9 cellular contexts compared by ENCODE assay signal in genomic region chr6:89144358-89145041, GRCh38. TPM values are rescaled to one million over a fixed set of nuclear protein-coding genes. Genes with fewer than 3 reads are reported as not detected.
DNase-seq lines count a peak whose midpoint lies in the region; ATAC-seq and TF ChIP-seq lines count a peak whose summit lies in the region.
"Had no signal": no experiment of that assay in that cellular context is flagged by ENCODE, and none has a peak within 500 bp of the region (broad histone marks: within the 10 kb centered on the region; RNA-seq: fewer than 3 reads in every experiment).

No MANE protein-coding gene starts in this region.

- H3K4me1 Mint-ChIP-seq in natural killer cell: peaks cover 14 to 15% of the 10 kb centered on the region in 2 donors

- no peak for TF ChIP-seq POLR2A in vagina (IDR thresholded peaks at IDR 0.05)

- intact Hi-C loops in natural killer cell (cut with micrococcal nuclease) (loop anchor here (1.0 kb wide), 1 partner anchor 65 kb away; no protein-coding TSS in a partner anchor), vagina (cut with DNase I) (no loop called here)

- no peak overlapping the region for H3K4me3 ChIP-seq in vagina

- no peaks in the 10 kb centered on the region for H3K9me3 Mint-ChIP-seq in natural killer cell

- peak overlapping the region; percentile 59 for H3K4me3 Mint-ChIP-seq in natural killer cell

- no peaks in the 10 kb centered on the region for H3K9me3 ChIP-seq in vagina

- TF ChIP-seq CTCF in natural killer cell (IDR thresholded peaks at IDR 0.05) (no peak), vagina (IDR thresholded peaks at IDR 0.05) (no peak)

- H3K36me3 ChIP-seq in vagina: no peaks in the 10 kb centered on the region

- H3K27me3 Mint-ChIP-seq in natural killer cell (ENCODE audit: low read depth in 2 of 2): no peaks in the 10 kb centered on the region

- ATAC-seq in GM18502 (IDR thresholded peaks at IDR 0.05; ENCODE audit: poor library complexity, unreplicated experiment) (peak; percentile 40), GM21825 (IDR thresholded peaks at IDR 0.05; ENCODE audit: unreplicated experiment) (peak; percentile 38), natural killer cell (no peak), GM21786 (IDR thresholded peaks at IDR 0.05; ENCODE audit: unreplicated experiment) (no peak)

- H3K27ac ChIP-seq in vagina: no peak overlapping the region

- H3K27ac Mint-ChIP-seq in natural killer cell: peak overlapping the region in 1 of 2 donors; percentile 21

- H3K4me1 ChIP-seq in vagina: peaks cover 34% of the 10 kb centered on the region

- DNase-seq in NCI-H1048 (lab: John Stamatoyannopoulos, UW) (peak; percentile 80), natural killer cell (no peak), HPDE6-E6E7 (ENCODE audit: extremely low spot score) (no peak), vagina (ENCODE audit: extremely low spot score in 2 of 2) (no peak)
- DNase-seq in stimulated activated naive CD4-positive, alpha-beta T cell treated with Interleukin-2 at 50 U/mL for 16 hours (lab: John Stamatoyannopoulos, UW): no peak
- DNase-seq: activated CD4-positive, alpha-beta T cell treated with anti-CD3 and anti-CD28 coated beads for 48 hours had no signal

- no peaks in the 10 kb centered on the region for H3K27me3 ChIP-seq in vagina

- no peaks in the 10 kb centered on the region for H3K36me3 Mint-ChIP-seq in natural killer cell

RNA-seq across cellular contexts. Expression of gene PM20D2, which starts 1.4 kb away (rescaled TPM):
- total RNA-seq in natural killer cell (1 to 10 TPM; 4.0 to 6.1 (median 4.9) TPM), vagina (14.0 TPM)

RNA-seq across cellular contexts. Expression of gene SRSF12, which starts 26.6 kb away (rescaled TPM):
- total RNA-seq in natural killer cell (under 1 TPM; 0.07 to 0.45 (median 0.45) TPM), vagina (0.25 TPM)

Comparison
In these comparisons a context has a peak if more than half of its experiments do, and no peak if none do; other contexts are left out.
1. ATAC-seq: peak in GM18502 (single experiment) and GM21825 (single experiment); none in natural killer cell (0 of 3) and GM21786 (single experiment).